ENCODE assay signal across 8 cellular contexts in genomic region chr18:79465392-79465991, GRCh38.
DNase-seq lines count a peak whose midpoint lies in the region; ATAC-seq and TF ChIP-seq lines count a peak whose summit lies in the region.

No MANE protein-coding gene starts in this region.

- TF ChIP-seq CTCF in GM12864 (IDR thresholded peaks at IDR 0.05; ENCODE audit: low read depth, low read length, missing control alignments) (no peak), MM.1S (IDR thresholded peaks at IDR 0.05; ENCODE audit: low read length) (no peak), sigmoid colon (IDR thresholded peaks at IDR 0.05) (no peak)

- H3K4me3 ChIP-seq in GM12864 (ENCODE audit: low read depth, low read length) = peak overlapping the region; percentile 52
- no peak overlapping the region for H3K4me3 ChIP-seq in MM.1S (ENCODE audit: low read length)
- H3K4me3 ChIP-seq in sigmoid colon = no peak overlapping the region

- no peaks in the 10 kb centered on the region for H3F3A ChIP-seq in MM.1S (ENCODE audit: insufficient read depth, low read length)

- TF ChIP-seq EP300 in sigmoid colon (IDR thresholded peaks at IDR 0.05) = no peak

- TF ChIP-seq POLR2A in sigmoid colon (IDR thresholded peaks at IDR 0.05) = no peak

- no peaks in the 10 kb centered on the region for H3K27me3 ChIP-seq in MM.1S (replicated peaks; ENCODE audit: insufficient read depth, low read length)
- H3K27me3 ChIP-seq in sigmoid colon = no peaks in the 10 kb centered on the region

- no peaks in the 10 kb centered on the region for H3K79me2 ChIP-seq in MM.1S (ENCODE audit: low read length)

- ATAC-seq in GM21390 (IDR thresholded peaks at IDR 0.05; ENCODE audit: unreplicated experiment) (peak; percentile 64), left ventricle myocardium superior (peak; percentile 70)

- WGBS in sigmoid colon, 2 donors = 54 to 55% methylated on average over 26 of the region's 26 CpGs

- H3K4me1 ChIP-seq in MM.1S (ENCODE audit: low read length) (no peaks in the 10 kb centered on the region), sigmoid colon (peaks cover 0 to 16% (median 2%) of the 10 kb centered on the region in 4 donors)

- H4K20me1 ChIP-seq in MM.1S (ENCODE audit: insufficient read depth, low read length) = no peaks in the 10 kb centered on the region

- peak overlapping the region; percentile 16; the same call in 1 of the 2 replicates for H3K9ac ChIP-seq in MM.1S (ENCODE audit: low read length)

- no peaks in the 10 kb centered on the region for H3K9me3 ChIP-seq in MM.1S (replicated peaks; ENCODE audit: insufficient read depth, low read length)
- H3K9me3 ChIP-seq in sigmoid colon = no peaks in the 10 kb centered on the region

- H3K36me3 ChIP-seq in MM.1S (replicated peaks; ENCODE audit: insufficient read depth, low read length) (no peaks in the 10 kb centered on the region), sigmoid colon (peaks cover 10 to 45% (median 19%) of the 10 kb centered on the region in 4 donors)

- H3K4me2 ChIP-seq in MM.1S (ENCODE audit: low read depth, low read length) = no peak overlapping the region

- H2AFZ ChIP-seq in MM.1S (ENCODE audit: low read length) = no peak overlapping the region

- H3K27ac ChIP-seq in MM.1S (ENCODE audit: low read length) (peak overlapping the region; percentile 72; the same call in 1 of the 2 replicates), sigmoid colon (peak overlapping the region in 1 of 4 donors; percentile 30)

- intact Hi-C loops in left ventricle myocardium superior (cut with micrococcal nuclease) (no loop called here), sigmoid colon (cut with DNase I) (no loop called here)

- no peaks in the 10 kb centered on the region for H3K9me2 ChIP-seq in MM.1S (replicated peaks; ENCODE audit: insufficient read depth, low read length)

- DNase-seq in GM12864 (ENCODE audit: low read depth) (no peak), MM.1S (peak; percentile 8), left ventricle myocardium superior (no peak), NCI-H446 treated with DMSO at 0.1 percent for 48 hours (lab: John Stamatoyannopoulos, UW) (no peak), NCI-H446 (lab: John Stamatoyannopoulos, UW) (no peak), sigmoid colon (no peak)
- DNase-seq in stimulated activated CD4-positive, alpha-beta T cell treated with anti-CD3 and anti-CD28 coated beads, Interleukin-2, amount 100 ng/mL, for 24 hours = no peak
